Comparison of ENCODE assay signal across 16 cellular contexts in the genomic region with DNA sequence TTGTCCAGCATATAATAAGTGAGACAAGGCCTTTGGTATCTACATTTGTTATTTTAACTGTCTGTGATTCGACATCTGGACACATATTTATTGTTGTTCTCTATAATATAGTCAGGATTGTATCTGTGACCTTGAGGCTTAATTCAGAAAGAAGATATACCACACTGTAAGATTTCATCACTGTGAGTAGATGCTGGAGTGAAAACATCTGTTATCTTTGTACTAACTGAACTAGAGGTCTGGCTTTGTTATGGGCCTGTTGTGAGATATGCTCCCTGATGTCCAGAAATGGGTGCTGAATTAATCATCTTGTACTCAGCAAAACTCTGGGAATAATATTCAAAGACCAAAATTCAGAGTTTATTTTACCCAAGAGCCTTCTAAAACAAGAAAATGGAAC.
"Had no signal": no experiment of that assay in that cellular context is flagged by ENCODE, and none has a peak within 500 bp of the region (broad histone marks: within the 10 kb centered on the region; RNA-seq: fewer than 3 reads in every experiment).

No MANE protein-coding gene starts in this region.

- H3K9me3 ChIP-seq: psoas muscle, sigmoid colon had no signal

- H3K36me3 ChIP-seq: adrenal gland, sigmoid colon had no signal

- H3K27me3 ChIP-seq: adrenal gland, sigmoid colon had no signal

- H3K27ac ChIP-seq: adrenal gland, psoas muscle, sigmoid colon had no signal

- H3K4me1 ChIP-seq: adrenal gland, psoas muscle, sigmoid colon had no signal

- ATAC-seq: activated CD8-positive, alpha-beta memory T cell treated with anti-CD3 and anti-CD28 coated beads, Interleukin-2, amount 10 ng/mL, durations not matched to agents 7 days and 5 days; activated T-cell treated with anti-CD3 and anti-CD28 coated beads, Interleukin-2, amount 50 U/mL, for 4 hours; psoas muscle; stimulated activated naive CD8-positive, alpha-beta T cell treated with anti-CD3 and anti-CD28 coated beads, Interleukin-15, amount 100 ng/mL, for 72 hours; T-cell had no signal

- DNase-seq: activated CD4-positive, alpha-beta T cell treated with anti-CD3 and anti-CD28 coated beads, Interleukin-2, amount 50 U/mL, for 48 hours; activated CD4-positive, CD25-positive, alpha-beta regulatory T cell treated with anti-CD3 and anti-CD28 coated beads, Interleukin-2, amount 50 U/mL, for 72 hours; activated CD8-positive, alpha-beta memory T cell treated with anti-CD3 and anti-CD28 coated beads, Interleukin-2, amount 10 ng/mL, durations not matched to agents 7 days and 5 days; activated effector memory CD4-positive, alpha-beta T cell treated with Interleukin-2 at 50 U/mL for 16 hours; activated naive CD4-positive, alpha-beta T cell treated with anti-CD3 and anti-CD28 coated beads, Interleukin-2, amount 50 U/mL, for 16 hours; activated T-cell treated with anti-CD3 and anti-CD28 coated beads, Interleukin-2, amount 50 U/mL, for 4 hours; adrenal gland; effector memory CD4-positive, alpha-beta T cell; midbrain; psoas muscle; sigmoid colon; stimulated activated CD4-positive, alpha-beta T cell treated with anti-CD3 and anti-CD28 coated beads, Interleukin-1b, Interleukin-23, amount 100 ng/mL, for 48 hours; stimulated activated naive CD8-positive, alpha-beta T cell treated with anti-CD3 and anti-CD28 coated beads, Interleukin-15, amount 100 ng/mL, for 72 hours; T-cell; T-helper 9 cell had no signal

- H3K4me3 ChIP-seq: adrenal gland, lung, psoas muscle, sigmoid colon had no signal
